8 cellular contexts compared by ENCODE assay signal in the genomic region with DNA sequence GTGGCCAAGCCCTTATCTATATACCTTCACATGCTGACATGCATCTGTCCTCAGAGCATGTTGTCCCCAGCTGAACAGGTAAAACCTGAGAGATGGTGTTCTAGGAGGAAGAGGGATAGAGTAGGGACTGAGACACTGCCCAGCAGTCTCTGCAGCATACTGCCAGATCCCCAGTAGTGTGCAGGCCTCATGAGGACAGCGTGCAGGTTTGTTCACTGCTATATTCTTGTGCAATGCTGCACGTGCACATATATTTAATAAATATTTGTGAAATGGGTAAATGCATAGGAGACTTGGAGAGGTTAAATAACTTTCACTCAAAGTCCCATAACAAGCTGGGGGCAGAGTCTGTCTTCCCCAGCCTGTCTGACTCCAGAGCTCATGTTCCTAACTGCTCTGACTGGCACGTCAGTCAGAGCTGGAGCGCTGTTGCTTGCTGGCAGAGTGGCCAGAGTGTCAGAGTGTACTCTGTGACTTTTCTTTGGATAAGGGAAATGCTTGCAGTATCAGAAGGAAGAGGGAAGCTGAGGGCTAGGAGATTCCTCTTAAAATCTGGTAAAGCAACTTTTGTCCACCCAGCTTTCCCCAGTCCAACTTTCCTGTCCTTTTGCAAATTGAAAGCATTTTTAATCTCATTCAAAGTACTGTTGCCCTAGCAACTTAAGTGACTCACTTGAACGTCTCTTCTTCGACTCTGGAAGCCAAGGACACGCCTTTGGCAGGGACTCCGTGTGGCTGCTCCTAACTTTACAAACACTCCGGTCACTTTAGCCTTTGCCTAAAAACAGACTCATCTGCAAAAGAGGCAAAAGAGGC. TPM values are rescaled to one million over a fixed set of nuclear protein-coding genes. Genes with fewer than 3 reads are reported as not detected.
DNase-seq lines count a peak whose midpoint lies in the region; ATAC-seq and TF ChIP-seq lines count a peak whose summit lies in the region.

No MANE protein-coding gene starts in this region.

- H3K27ac Mint-ChIP-seq in CD4-positive, alpha-beta memory T cell: peak overlapping the region in 4 of 7 donors; percentile 5 to 85 (median 42)
- H3K27ac Mint-ChIP-seq in GM23338: no peak overlapping the region

- H4K20me1 ChIP-seq in SK-N-SH (ENCODE audit: insufficient read depth) (no peaks in the 10 kb centered on the region), GM23338 (replicated peaks; ENCODE audit: insufficient read depth) (no peaks in the 10 kb centered on the region)

- H2AFZ ChIP-seq in SK-N-SH (ENCODE audit: low read depth): peak overlapping the region; percentile 42; the same call in 1 of the 2 replicates
- H2AFZ ChIP-seq in GM23338: no peak overlapping the region

- intact Hi-C loops in CD4-positive, alpha-beta memory T cell (cut with micrococcal nuclease): no loop called here
- intact Hi-C loops in Right ventricle myocardium inferior (cut with DNase I) (loop anchor here (5.0 kb wide), 2 partner anchors 35 to 95 kb away; a partner anchor contains a TSS), posterior vena cava (cut with DNase I) (no loop called here)

- no peak overlapping the region for H3K4me3 Mint-ChIP-seq in CD4-positive, alpha-beta memory T cell
- no peak overlapping the region for H3K4me3 Mint-ChIP-seq in GM23338

- no peak for TF ChIP-seq RAD21 in SK-N-SH (IDR thresholded peaks at IDR 0.05; ENCODE audit: low read length)

- H3K79me2 ChIP-seq in SK-N-SH (ENCODE audit: insufficient read depth) (no peaks in the 10 kb centered on the region), GM23338 (replicated peaks; ENCODE audit: insufficient read depth) (no peaks in the 10 kb centered on the region)

- no peaks in the 10 kb centered on the region for H3K4me1 ChIP-seq in CD4-positive, alpha-beta memory T cell (ENCODE audit: insufficient read depth, low read length)
- peaks cover 4 to 6% of the 10 kb centered on the region in 2 experiments; a peak in 3 of 4 replicates for H3K4me1 ChIP-seq in SK-N-SH (ENCODE audit: control insufficient read depth in 1 of 2, insufficient read depth in 2 of 2, low read depth in 1 of 2, low read length in 1 of 2)
- H3K4me1 ChIP-seq in GM23338 (ENCODE audit: insufficient read depth): no peaks in the 10 kb centered on the region

- peaks cover 37% of the 10 kb centered on the region for H3K36me3 ChIP-seq in CD4-positive, alpha-beta memory T cell (ENCODE audit: insufficient read depth, low read length)
- peaks cover 5 to 9% of the 10 kb centered on the region in 2 experiments for H3K36me3 ChIP-seq in SK-N-SH (replicated peaks in 1 of 2; ENCODE audit: control insufficient read depth in 1 of 2, insufficient read depth in 2 of 2, low read length in 1 of 2)
- H3K36me3 ChIP-seq in GM23338 (ENCODE audit: insufficient read depth): no peaks in the 10 kb centered on the region

- peak overlapping the region; percentile 38; the same call in 1 of the 2 replicates for H3K9ac ChIP-seq in SK-N-SH

- POLR2A ChIA-PET in CD4-positive, alpha-beta memory T cell (lab: Charles Lee; ENCODE audit: partially characterized antibody): interaction anchor here (0.9 to 1.1 kb wide), 2 partner anchors 13 to 22 kb away, joined by 3 read pairs; no protein-coding TSS in a partner anchor
- POLR2A ChIA-PET in SK-N-SH (lab: Yijun Ruan, JAX): no interaction called here

- TF ChIP-seq EP300 in SK-N-SH (IDR thresholded peaks at IDR 0.05; ENCODE audit: borderline replicate concordance in 1 of 2, low read depth in 1 of 2, low read length in 1 of 2): no peak

- no peaks in the 10 kb centered on the region for H3K27me3 Mint-ChIP-seq in CD4-positive, alpha-beta memory T cell
- no peaks in the 10 kb centered on the region for H3K27me3 Mint-ChIP-seq in GM23338 (ENCODE audit: insufficient read depth, low read depth, poor library complexity)

- H3K4me2 ChIP-seq in SK-N-SH (peak overlapping the region; percentile 77), GM23338 (no peak overlapping the region)

- H3K4me1 Mint-ChIP-seq in CD4-positive, alpha-beta memory T cell: peaks cover 0 to 12% (median 5%) of the 10 kb centered on the region in 4 donors
- H3K4me1 Mint-ChIP-seq in GM23338: no peaks in the 10 kb centered on the region

- ATAC-seq in Right ventricle myocardium inferior: peak; percentile 88
- no peak for ATAC-seq in GM23338
- ATAC-seq in HG02642 (IDR thresholded peaks at IDR 0.05; ENCODE audit: poor library complexity, unreplicated experiment): no peak

- H3K9me3 ChIP-seq in CD4-positive, alpha-beta memory T cell (ENCODE audit: control insufficient read depth in 1 of 2, low read length in 2 of 2): no peaks in the 10 kb centered on the region
- no peaks in the 10 kb centered on the region for H3K9me3 ChIP-seq in SK-N-SH

- no peaks in the 10 kb centered on the region for H3K27me3 ChIP-seq in CD4-positive, alpha-beta memory T cell (ENCODE audit: insufficient read depth, low read length)
- H3K27me3 ChIP-seq in SK-N-SH (ENCODE audit: insufficient read depth) (no peaks in the 10 kb centered on the region), GM23338 (ENCODE audit: insufficient read depth) (no peaks in the 10 kb centered on the region)

- H3F3A ChIP-seq in SK-N-SH (replicated peaks; ENCODE audit: insufficient read depth) (peaks cover 10% of the 10 kb centered on the region), GM23338 (replicated peaks; ENCODE audit: low read depth) (no peaks in the 10 kb centered on the region)

- WGBS in SK-N-SH (ENCODE audit: low lambda C conversion rate): 28% methylated on average over 9 of the region's 9 CpGs

- H3K9me2 ChIP-seq in SK-N-SH (no peaks in the 10 kb centered on the region), GM23338 (ENCODE audit: insufficient read depth) (0 out of 2 replicates have a peak, but pooled peaks cover 4% of the 10 kb centered on the region)

- H3K9me3 Mint-ChIP-seq in CD4-positive, alpha-beta memory T cell: no peaks in the 10 kb centered on the region
- no peaks in the 10 kb centered on the region for H3K9me3 Mint-ChIP-seq in GM23338

- no peak for DNase-seq in CD4-positive, alpha-beta memory T cell
- no peak for DNase-seq in SK-N-SH
- DNase-seq in Right ventricle myocardium inferior (ENCODE audit: missing footprints): peak; percentile 87
- DNase-seq in posterior vena cava (ENCODE audit: low spot score): peak; percentile 96
- DNase-seq in NCI-H526 (lab: John Stamatoyannopoulos, UW): no peak
- DNase-seq in SW 1271 (lab: John Stamatoyannopoulos, UW): no peak
- no peak for DNase-seq in GM23338 (ENCODE audit: low spot score)

- TF ChIP-seq CTCF in SK-N-SH (IDR thresholded peaks at IDR 0.05) (no peak), GM23338 (conservative IDR thresholded peaks at IDR 0.05; ENCODE audit: low read depth in 2 of 2) (no peak)

- no peak overlapping the region for H3K4me3 ChIP-seq in CD4-positive, alpha-beta memory T cell (ENCODE audit: low read length in 2 of 2)
- H3K4me3 ChIP-seq in SK-N-SH (ENCODE audit: low read depth in 2 of 2, low read length in 1 of 2) (peak overlapping the region; percentile 26 to 42; a peak in 1 of 4 replicates), GM23338 (no peak overlapping the region)

- no peak overlapping the region for H3K27ac ChIP-seq in CD4-positive, alpha-beta memory T cell (ENCODE audit: low read depth, low read length)
- H3K27ac ChIP-seq in SK-N-SH (ENCODE audit: low read depth in 2 of 2, low read length in 1 of 2): peak overlapping the region; percentile 7 to 71; a peak in 3 of 4 replicates
- H3K27ac ChIP-seq in GM23338 (ENCODE audit: low read depth): no peak overlapping the region

- peaks cover 60 to 83% of the 10 kb centered on the region in 2 donors for H3K36me3 Mint-ChIP-seq in CD4-positive, alpha-beta memory T cell
- H3K36me3 Mint-ChIP-seq in GM23338 (ENCODE audit: low read depth): no peaks in the 10 kb centered on the region

- CTCF ChIA-PET in CD4-positive, alpha-beta memory T cell (lab: Charles Lee; ENCODE audit: partially characterized antibody): interaction anchor here (3.5 kb wide), 1 partner anchor 115 kb away, joined by 11 read pairs; no protein-coding TSS in a partner anchor
- CTCF ChIA-PET in SK-N-SH (lab: Yijun Ruan, JAX): interaction anchor here (1.1 to 4.4 kb wide), 2 partner anchors 15 to 577 kb away, joined by 3 to 21 read pairs; a partner anchor contains a TSS

TF ChIP-seq in SK-N-SH, 30 proteins besides CTCF, POLR2A, EP300 and RAD21 (continues in another document):
- TF ChIP-seq, protein P1, sequence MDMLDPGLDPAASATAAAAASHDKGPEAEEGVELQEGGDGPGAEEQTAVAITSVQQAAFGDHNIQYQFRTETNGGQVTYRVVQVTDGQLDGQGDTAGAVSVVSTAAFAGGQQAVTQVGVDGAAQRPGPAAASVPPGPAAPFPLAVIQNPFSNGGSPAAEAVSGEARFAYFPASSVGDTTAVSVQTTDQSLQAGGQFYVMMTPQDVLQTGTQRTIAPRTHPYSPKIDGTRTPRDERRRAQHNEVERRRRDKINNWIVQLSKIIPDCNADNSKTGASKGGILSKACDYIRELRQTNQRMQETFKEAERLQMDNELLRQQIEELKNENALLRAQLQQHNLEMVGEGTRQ (IDR thresholded peaks at IDR 0.05; ENCODE audit: borderline replicate concordance, low read depth, low read length): no peak

RNA-seq across cellular contexts. Expression of a gene that starts 14.9 kb away (rescaled TPM):
- 1 to 10 TPM; 6.6 to 7.5 TPM for total RNA-seq in CD4-positive, alpha-beta memory T cell
- 1 to 10 TPM; 2.2 to 7.1 TPM for polyA plus RNA-seq in CD4-positive, alpha-beta memory T cell
- polyA plus RNA-seq in SK-N-SH (2012; rRNA removed) (3.3 and 3.9 TPM in 2 replicates), GM23338 (2016; fragmentation: Nextera tagmentation; extraction: Ambion mirVana) (3.9 and 4.0 TPM in 2 replicates)
- polyA plus RNA-seq in SK-N-SH (2012; cell fraction: cytosol; rRNA removed): 3.9 TPM in 2 replicates
- polyA plus RNA-seq in SK-N-SH (2012; cell fraction: nucleus; rRNA removed): 2.8 and 3.9 TPM in 2 replicates
- total RNA-seq in Right ventricle myocardium inferior (7.3 TPM), posterior vena cava (10 to 100 TPM in 1 of 2 donors, 1 to 10 TPM in 1; 7.7 to 10.5 TPM)
- total RNA-seq in GM23338 (2014; rRNA removed; shearing (Covaris generic)): 11.7 and 14.6 TPM in 2 replicates

RNA-seq across cellular contexts. Expression of a gene that starts 40.1 kb away (rescaled TPM):
- total RNA-seq in CD4-positive, alpha-beta memory T cell: 100 to 1,000 TPM; 185 to 186 TPM
- 10 to 100 TPM; 21.7 to 35.0 TPM for polyA plus RNA-seq in CD4-positive, alpha-beta memory T cell
- polyA plus RNA-seq in SK-N-SH (2012; rRNA removed) (4.0 and 5.5 TPM in 2 replicates), GM23338 (2016; fragmentation: Nextera tagmentation; extraction: Ambion mirVana) (1.4 and 2.4 TPM in 2 replicates)
- polyA plus RNA-seq in SK-N-SH (2012; cell fraction: cytosol; rRNA removed): 3.2 and 3.8 TPM in 2 replicates
- polyA plus RNA-seq in SK-N-SH (2012; cell fraction: nucleus; rRNA removed): 6.3 and 11.7 TPM in 2 replicates
- total RNA-seq in Right ventricle myocardium inferior (93.7 TPM), posterior vena cava (10 to 100 TPM; 18.5 to 28.3 TPM)
- 4.4 and 5.2 TPM in 2 replicates for total RNA-seq in GM23338 (2014; rRNA removed; shearing (Covaris generic))

Comparison
In these comparisons a context has a peak if more than half of its experiments do, and no peak if none do; other contexts are left out.
1. DNase-seq: peak in Right ventricle myocardium inferior (single experiment) and posterior vena cava (single experiment); none in CD4-positive, alpha-beta memory T cell (0 of 5), SK-N-SH (single experiment), NCI-H526 (0 of 2), SW 1271 (0 of 2) and GM23338 (single experiment).
2. H3K27ac ChIP-seq: peak in SK-N-SH (2 of 2); none in CD4-positive, alpha-beta memory T cell (single experiment) and GM23338 (single experiment).
3. H3K4me3 ChIP-seq: peak in SK-N-SH (2 of 2); none in CD4-positive, alpha-beta memory T cell (0 of 2) and GM23338 (single experiment).